In genomic region chr5:136028782-136029742, GRCh38 we compare ENCODE assay signal across 8 cellular contexts. TPM values are rescaled to one million over a fixed set of nuclear protein-coding genes. Genes with fewer than 3 reads are reported as not detected.
A peak's percentile ranks its signal among the peaks of the same experiment; 100 is the strongest.
DNase-seq lines count a peak whose midpoint lies in the region; ATAC-seq and TF ChIP-seq lines count a peak whose summit lies in the region.

Gene TGFBI, plus strand, starts transcription at chr5:136028988. Its CDS starts 68 bp downstream, at chr5:136029056.

- no peak within 1 kb of the TSS for H3K27ac ChIP-seq in body of pancreas

- 9 to 16% methylated on average over 20 to 68 of the region's 68 CpGs for WGBS in body of pancreas, 2 donors

- peaks cover 12% of the 10 kb centered on the region for H3K4me1 ChIP-seq in body of pancreas

- H3K9me3 ChIP-seq in body of pancreas: no peaks in the 10 kb centered on the region

- peak within 1 kb of the TSS in 1 of 2 donors; percentile 5 for H3K4me3 ChIP-seq in body of pancreas
- peak within 1 kb of the TSS; percentile 37 for H3K4me3 ChIP-seq in iPS-11a (ENCODE audit: low read depth, low read length)

- DNase-seq in GM13976 (ENCODE audit: low spot score) (peak; percentile 46), HuH-7.5 (ENCODE audit: low spot score) (peak; percentile 72), body of pancreas (peak; percentile 57 to 78 (median 73)), sciatic nerve (ENCODE audit: low spot score) (peak; percentile 84), activated gamma-delta T cell (lab: John Stamatoyannopoulos, UW) (no peak)

- no peak for TF ChIP-seq CTCF in GM13976 (IDR thresholded peaks at IDR 0.05; ENCODE audit: borderline replicate concordance, control extremely low read depth, extremely low read depth, insufficient read depth, missing control alignments)
- TF ChIP-seq CTCF in body of pancreas (IDR thresholded peaks at IDR 0.05): peak in 2 of 7 experiments; percentile 5 to 28

- no peaks in the 10 kb centered on the region for H3K36me3 ChIP-seq in body of pancreas (replicated peaks in 1 of 2; ENCODE audit: insufficient read depth in 1 of 2, low read depth in 2 of 2)

- intact Hi-C loops in body of pancreas (cut with DNase I) (no loop called here), sciatic nerve (cut with DNase I) (no loop called here)

- in situ Hi-C loops in GM13976 (cut with MboI; ENCODE audit: low sequenced_read_pairs, unreplicated experiment): no loop called here

- TF ChIP-seq POLR2A in body of pancreas (IDR thresholded peaks at IDR 0.05): peak in 2 of 3 donors; percentile 35 to 57

- ATAC-seq in body of pancreas (peak; percentile 83), sciatic nerve (peak; percentile 69), GM21576 (IDR thresholded peaks at IDR 0.05; ENCODE audit: unreplicated experiment) (no peak), HG02840 (IDR thresholded peaks at IDR 0.05; ENCODE audit: low FRiP score, unreplicated experiment) (no peak)

- H3K27me3 ChIP-seq in body of pancreas: peaks cover 0 to 7% of the 10 kb centered on the region in 2 donors

RNA-seq across cellular contexts. Expression of gene TGFBI, which starts in this region (rescaled TPM):
- total RNA-seq in body of pancreas (10 to 100 TPM in 1 of 2 donors, 1 to 10 TPM in 1; 7.6 to 23.9 TPM), sciatic nerve (232 TPM)

Comparison
In these comparisons a context has a peak if more than half of its experiments do, and no peak if none do; other contexts are left out.
1. ATAC-seq: peak in body of pancreas (single experiment) and sciatic nerve (single experiment); none in GM21576 (single experiment) and HG02840 (single experiment).